In genomic region chr15:73449980-73450379, GRCh38 we compare ENCODE assay signal across 4 cellular contexts. TPM values are rescaled to one million over a fixed set of nuclear protein-coding genes. Genes with fewer than 3 reads are reported as not detected.
"Had no signal": no experiment of that assay in that cellular context is flagged by ENCODE, and none has a peak within 500 bp of the region (broad histone marks: within the 10 kb centered on the region; RNA-seq: fewer than 3 reads in every experiment).

No MANE protein-coding gene starts in this region.

RNA-seq across cellular contexts. Expression of gene REC114, which starts 7.0 kb away (rescaled TPM):
- total RNA-seq: LHCN-M2, M059J, MCF 10A, NCI-H460 had no signal
